8 cellular contexts compared by ENCODE assay signal in the genomic region with DNA sequence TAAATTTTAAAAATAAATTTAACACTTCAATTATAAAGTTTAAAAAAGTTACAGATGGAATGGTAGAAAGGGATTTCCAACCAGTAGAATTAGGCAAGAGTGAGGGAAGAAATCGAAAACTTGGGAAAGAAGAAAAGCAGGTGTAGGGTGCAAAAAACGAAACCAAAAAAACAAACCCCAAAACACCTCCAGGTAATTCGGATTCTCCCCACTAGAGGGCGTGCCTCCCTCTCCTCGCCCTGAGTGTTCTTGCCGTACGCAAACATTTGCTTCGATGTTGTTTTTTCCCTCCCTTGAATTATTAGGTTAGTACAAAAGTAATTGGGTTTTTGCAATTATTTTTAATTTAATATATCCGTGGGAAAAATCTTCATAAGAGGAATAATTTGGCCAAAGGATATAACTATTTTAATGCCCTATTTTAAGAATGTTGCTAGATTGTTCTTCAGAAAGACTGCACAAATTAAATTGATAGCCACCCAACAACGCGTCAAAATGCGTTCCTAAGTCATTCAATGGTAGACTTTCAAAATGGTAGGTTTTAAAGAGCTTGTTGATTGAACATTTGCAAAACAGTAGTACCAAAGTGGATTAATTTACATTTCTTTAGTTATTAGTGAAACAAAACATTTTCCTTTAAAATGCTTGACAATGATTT.
A peak's percentile ranks its signal among the peaks of the same experiment; 100 is the strongest.
DNase-seq lines count a peak whose midpoint lies in the region; ATAC-seq lines count a peak whose summit lies in the region.

No MANE protein-coding gene starts in this region.

- H3K9me3 Mint-ChIP-seq in memory B cell: peaks cover 2% of the 10 kb centered on the region

- H3K4me3 Mint-ChIP-seq in memory B cell: peak overlapping the region; percentile 82

- DNase-seq in SHP77 treated with DMSO at 0.1 percent for 48 hours (lab: John Stamatoyannopoulos, UW) (peak; percentile 33), SHP77 (lab: John Stamatoyannopoulos, UW) (no peak), NCI-H2227 (lab: John Stamatoyannopoulos, UW; ENCODE audit: unreplicated experiment) (peak; percentile 44), ecto neural progenitor cell (ENCODE audit: low spot score) (peak; percentile 77), memory B cell (ENCODE audit: low spot score in 2 of 2) (peak; percentile 85 to 88)
- peak; percentile 64 to 72 for DNase-seq in activated CD4-positive, alpha-beta T cell treated with anti-CD3 and anti-CD28 coated beads, Interleukin-2, amount 50 U/mL, for 24 hours (ENCODE audit: low read depth in 1 of 2, low spot score in 1 of 2)
- DNase-seq in stimulated activated CD8-positive, alpha-beta memory T cell treated with anti-CD3 and anti-CD28 coated beads, Interleukin-12 subunit alpha, Interleukin-12 subunit beta, amount 100 ng/mL, for 24 hours (ENCODE audit: extremely low read depth): peak; percentile 51

- ATAC-seq in memory B cell (ENCODE audit: low read depth) (no peak), GM21360 (IDR thresholded peaks at IDR 0.05; ENCODE audit: unreplicated experiment) (no peak)

- peaks cover 26% of the 10 kb centered on the region for H3K4me1 Mint-ChIP-seq in memory B cell

- H3K27ac Mint-ChIP-seq in memory B cell: no peak overlapping the region

- no peaks in the 10 kb centered on the region for H3K27me3 Mint-ChIP-seq in memory B cell

- H3K36me3 Mint-ChIP-seq in memory B cell: no peaks in the 10 kb centered on the region

Comparison
In these comparisons a context has a peak if more than half of its experiments do, and no peak if none do; other contexts are left out.
1. DNase-seq: peak in SHP77 treated with DMSO at 0.1 percent for 48 hours (single experiment), NCI-H2227 (single experiment), activated CD4-positive, alpha-beta T cell treated with anti-CD3 and anti-CD28 coated beads, Interleukin-2, amount 50 U/mL, for 24 hours (2 of 2), ecto neural progenitor cell (single experiment), memory B cell (2 of 2) and stimulated activated CD8-positive, alpha-beta memory T cell treated with anti-CD3 and anti-CD28 coated beads, Interleukin-12 subunit alpha, Interleukin-12 subunit beta, amount 100 ng/mL, for 24 hours (single experiment); none in SHP77 (0 of 2).